In the genomic region with DNA sequence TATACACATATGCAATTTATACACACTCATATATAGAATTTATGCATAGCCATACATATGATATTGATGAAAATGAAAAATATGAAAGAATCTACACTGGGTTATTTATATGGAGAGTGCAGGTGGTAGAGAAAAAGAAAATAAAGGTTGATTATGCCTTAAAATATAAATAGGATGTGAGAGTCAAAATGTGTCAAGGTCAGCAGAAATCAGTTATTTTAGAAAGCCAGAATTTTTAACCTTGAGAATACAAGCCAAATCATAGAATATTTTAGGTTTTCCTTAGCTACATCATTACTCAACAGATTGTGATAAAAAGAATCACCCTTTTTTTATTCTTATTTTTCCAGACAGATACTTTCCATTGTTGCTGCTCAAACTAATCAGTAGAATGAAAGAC, we compare ENCODE assay signal across 1 cellular context.
TF ChIP-seq lines count a peak whose summit lies in the region.

No MANE protein-coding gene starts in this region.

TF ChIP-seq in K562, 482 proteins besides CTCF, POLR2A, EP300 and RAD21 (continued from another document):
- TF ChIP-seq, protein P1, sequence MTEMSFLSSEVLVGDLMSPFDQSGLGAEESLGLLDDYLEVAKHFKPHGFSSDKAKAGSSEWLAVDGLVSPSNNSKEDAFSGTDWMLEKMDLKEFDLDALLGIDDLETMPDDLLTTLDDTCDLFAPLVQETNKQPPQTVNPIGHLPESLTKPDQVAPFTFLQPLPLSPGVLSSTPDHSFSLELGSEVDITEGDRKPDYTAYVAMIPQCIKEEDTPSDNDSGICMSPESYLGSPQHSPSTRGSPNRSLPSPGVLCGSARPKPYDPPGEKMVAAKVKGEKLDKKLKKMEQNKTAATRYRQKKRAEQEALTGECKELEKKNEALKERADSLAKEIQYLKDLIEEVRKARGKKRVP (CRISPR knock-in tag; IDR thresholded peaks at IDR 0.05) = no peak
- TF ChIP-seq MTA3 (IDR thresholded peaks at IDR 0.05; ENCODE audit: borderline replicate concordance) (no peak), CC2D1A (IDR thresholded peaks at IDR 0.05) (no peak)
